Comparison of ENCODE assay signal across 8 cellular contexts in genomic region chr2:127196998-127197397, GRCh38. TPM values are rescaled to one million over a fixed set of nuclear protein-coding genes. Genes with fewer than 3 reads are reported as not detected.
DNase-seq lines count a peak whose midpoint lies in the region; ATAC-seq and TF ChIP-seq lines count a peak whose summit lies in the region.

No MANE protein-coding gene starts in this region.

- H3K9ac ChIP-seq in colonic mucosa (ENCODE audit: low read depth in 2 of 2, low read length in 2 of 2), result no peak overlapping the region

- no peaks in the 10 kb centered on the region for H3K36me3 ChIP-seq in colonic mucosa

- peak; percentile 15; the same call in 1 of the 2 replicates for TF ChIP-seq CTCF in AG04450 (IDR thresholded peaks at IDR 0.05; ENCODE audit: low read depth, low read length)
- peak; percentile 45 for TF ChIP-seq CTCF in GM10266 (IDR thresholded peaks at IDR 0.05; ENCODE audit: control insufficient read depth, insufficient read depth, low read depth, missing control alignments)
- TF ChIP-seq CTCF in colonic mucosa (IDR thresholded peaks at IDR 0.05), result peak; percentile 53

- ATAC-seq in GM18858 (IDR thresholded peaks at IDR 0.05; ENCODE audit: unreplicated experiment), result no peak

- intact Hi-C loops in colonic mucosa (cut with DNase I), result loop anchor here (5.0 kb wide), 3 partner anchors 95 to 450 kb away; partner anchors contain the start of genes ERCC3 and GPR17

- no peak overlapping the region for H3K27ac ChIP-seq in AG04450 (ENCODE audit: low read depth, low read length)
- H3K27ac ChIP-seq in colonic mucosa, result no peak overlapping the region

- no peak for DNase-seq in AG04450 (ENCODE audit: low read depth, low spot score)
- no peak for DNase-seq in GM10266 (ENCODE audit: extremely low spot score)
- peak; percentile 29 for DNase-seq in NCI-H526 treated with DMSO at 0.1 percent for 48 hours (lab: John Stamatoyannopoulos, UW)
- no peak for DNase-seq in colonic mucosa
- no peak for DNase-seq in effector CD8-positive, alpha-beta T cell (lab: John Stamatoyannopoulos, UW)
- DNase-seq in stimulated activated CD4-positive, alpha-beta T cell treated with anti-CD3 and anti-CD28 coated beads, Interleukin-2, amount 100 ng/mL, for 48 hours, result no peak
- DNase-seq in stimulated activated CD4-positive, alpha-beta T cell treated with anti-CD3 and anti-CD28 coated beads, Interleukin-12 subunit alpha, Interleukin-12 subunit beta, amount 100 ng/mL, for 4 hours, result no peak

- POLR2A ChIA-PET in AG04450 (lab: Yijun Ruan, JAX), result no interaction called here

- H3K4me3 ChIP-seq in AG04450 (ENCODE audit: low read depth, low read length), result no peak overlapping the region
- H3K4me3 ChIP-seq in colonic mucosa, result peak overlapping the region; percentile 19

- CTCF ChIA-PET in AG04450 (lab: Charles Lee), result interaction anchor here (0.9 to 1.1 kb wide), 2 partner anchors 102 to 282 kb away, joined by 4 to 5 read pairs; no protein-coding TSS in a partner anchor

- H3K9me3 ChIP-seq in AG04450 (ENCODE audit: control insufficient read depth, insufficient read depth, low read length), result peaks cover 7% of the 10 kb centered on the region; the same call in 1 of the 2 replicates
- H3K9me3 ChIP-seq in colonic mucosa, result no peaks in the 10 kb centered on the region

- H3K27me3 ChIP-seq in AG04450 (ENCODE audit: control insufficient read depth, insufficient read depth, low read length) (peaks cover 6% of the 10 kb centered on the region), colonic mucosa (no peaks in the 10 kb centered on the region)

- H3K4me1 ChIP-seq in colonic mucosa, result no peaks in the 10 kb centered on the region

RNA-seq across cellular contexts. Expression of gene CYP27C1, which starts 23.1 kb away (rescaled TPM):
- polyA plus RNA-seq in AG04450 (2011; rRNA removed), result not detected in 2 replicates
- polyA minus RNA-seq in AG04450 (2011; rRNA and poly(A)+ RNA removed), result not detected in 2 replicates
- under 1 TPM in 1 of 2 donors, not detected in 1; 0.19 TPM for total RNA-seq in colonic mucosa
